In genomic region chrX:43002526-43003203, GRCh38 we compare ENCODE assay signal across 11 cellular contexts.
A peak's percentile ranks its signal among the peaks of the same experiment; 100 is the strongest.
DNase-seq lines count a peak whose midpoint lies in the region; ATAC-seq lines count a peak whose summit lies in the region.
"Had no signal": no experiment of that assay in that cellular context is flagged by ENCODE, and none has a peak within 500 bp of the region (broad histone marks: within the 10 kb centered on the region; RNA-seq: fewer than 3 reads in every experiment).

No MANE protein-coding gene starts in this region.

- no peaks in the 10 kb centered on the region for H3K36me3 Mint-ChIP-seq in stimulated activated naive B cell treated with anti-CD40 and anti-IgM and Interleukin-4, amounts not matched to agents 10 μg/mL and 1 μg/mL and 100 μg/mL, for 72 hours

- no peak overlapping the region for H3K4me3 Mint-ChIP-seq in stimulated activated naive B cell treated with anti-CD40 and anti-IgM and Interleukin-4, amounts not matched to agents 10 μg/mL and 1 μg/mL and 100 μg/mL, for 72 hours

- no peaks in the 10 kb centered on the region for H3K9me3 Mint-ChIP-seq in stimulated activated naive B cell treated with anti-CD40 and anti-IgM and Interleukin-4, amounts not matched to agents 10 μg/mL and 1 μg/mL and 100 μg/mL, for 72 hours

- H3K27ac Mint-ChIP-seq in stimulated activated naive B cell treated with anti-CD40 and anti-IgM and Interleukin-4, amounts not matched to agents 10 μg/mL and 1 μg/mL and 100 μg/mL, for 72 hours: no peak overlapping the region

- DNase-seq in stimulated activated naive B cell treated with anti-CD40 and anti-IgM and Interleukin-4, amounts not matched to agents 10 μg/mL and 1 μg/mL and 100 μg/mL, for 72 hours: peak; percentile 22
- DNase-seq in hepatic stellate cell (ENCODE audit: low spot score) (no peak), NCI-H2196 treated with DMSO at 0.1 percent for 48 hours (lab: John Stamatoyannopoulos, UW; ENCODE audit: unreplicated experiment) (no peak), GM19238 (ENCODE audit: insufficient read length, low spot score) (no peak)
- DNase-seq: activated CD4-positive, alpha-beta T cell treated with anti-CD3 and anti-CD28 coated beads, Interleukin-2, amount 50 U/mL, for 1 hour; DND-41; hippocampal formation; SHP77 had no signal

- H3K27me3 Mint-ChIP-seq in stimulated activated naive B cell treated with anti-CD40 and anti-IgM and Interleukin-4, amounts not matched to agents 10 μg/mL and 1 μg/mL and 100 μg/mL, for 72 hours: no peaks in the 10 kb centered on the region

- ATAC-seq in GM19025 (IDR thresholded peaks at IDR 0.05; ENCODE audit: low read depth, unreplicated experiment): peak; percentile 83
- peak; percentile 81 for ATAC-seq in HG02642 (IDR thresholded peaks at IDR 0.05; ENCODE audit: poor library complexity, unreplicated experiment)
- peak; percentile 81 for ATAC-seq in HG03571 (IDR thresholded peaks at IDR 0.05; ENCODE audit: unreplicated experiment)
- ATAC-seq in stimulated activated naive B cell treated with anti-CD40 and anti-IgM and Interleukin-4, amounts not matched to agents 10 μg/mL and 1 μg/mL and 100 μg/mL, for 72 hours (replicated peaks): peak; percentile 93 to 95

- peaks cover 6 to 10% of the 10 kb centered on the region in 2 donors for H3K4me1 Mint-ChIP-seq in stimulated activated naive B cell treated with anti-CD40 and anti-IgM and Interleukin-4, amounts not matched to agents 10 μg/mL and 1 μg/mL and 100 μg/mL, for 72 hours
